20 cellular contexts compared by ENCODE assay signal in genomic region chr11:64056861-64057260, GRCh38. TPM values are rescaled to one million over a fixed set of nuclear protein-coding genes. Genes with fewer than 3 reads are reported as not detected.
DNase-seq lines count a peak whose midpoint lies in the region; ATAC-seq and TF ChIP-seq lines count a peak whose summit lies in the region.
"Had no signal": no experiment of that assay in that cellular context is flagged by ENCODE, and none has a peak within 500 bp of the region (broad histone marks: within the 10 kb centered on the region; RNA-seq: fewer than 3 reads in every experiment).

No MANE protein-coding gene starts in this region.

- H3K18ac ChIP-seq in neuronal stem cell (ENCODE audit: low read length): peak overlapping the region; percentile 11

- H3K14ac ChIP-seq in neuronal stem cell (ENCODE audit: low read length): no peak overlapping the region

- no peak overlapping the region for H3K27ac Mint-ChIP-seq in CD8-positive, alpha-beta T cell

- no peak overlapping the region for H4K91ac ChIP-seq in neuronal stem cell (ENCODE audit: low read depth, low read length, poor library complexity)

- H3K9me3 ChIP-seq in Panc1 (ENCODE audit: control insufficient read depth, insufficient read depth, low read depth, low read length) (no peaks in the 10 kb centered on the region), neuronal stem cell (replicated peaks in 1 of 2; ENCODE audit: control insufficient read depth in 2 of 2, insufficient read depth in 1 of 2, low read depth in 1 of 2, low read length in 2 of 2) (no peaks in the 10 kb centered on the region), transverse colon (no peaks in the 10 kb centered on the region), tibial artery (no peaks in the 10 kb centered on the region)
- no peaks in the 10 kb centered on the region for H3K9me3 ChIP-seq in CD8-positive, alpha-beta T cell (ENCODE audit: low read length)

- no CpG with 5 or more reads among the region's 13 CpGs for WGBS in neuronal stem cell (ENCODE audit: extremely low coverage in 2 of 2, insufficient read length in 2 of 2, insufficient replicate concordance in 1 of 2), 2 donors
- 75% methylated on average over 13 of the region's 13 CpGs; no CpG with 5 or more reads in 1 of the 2 donors for WGBS in transverse colon (ENCODE audit: low coverage in 1 of 2), 2 donors

- H3K27ac ChIP-seq in Panc1 (ENCODE audit: low read length) (no peak overlapping the region), dorsolateral prefrontal cortex (peak overlapping the region in 57 of 59 donors; percentile 21 to 96 (median 78)), neuronal stem cell (replicated peaks; ENCODE audit: low read length) (no peak overlapping the region), transverse colon (peak overlapping the region in 3 of 4 donors; percentile 2 to 33 (median 25)), tibial artery (no peak overlapping the region)
- H3K27ac ChIP-seq in CD8-positive, alpha-beta T cell (ENCODE audit: low read depth, low read length): no peak overlapping the region
- H3K27ac ChIP-seq: C4-2B, SK-N-MC had no signal

- POLR2A ChIA-PET in Panc1 (lab: Charles Lee): no interaction called here
- POLR2A ChIA-PET in CD8-positive, alpha-beta T cell (lab: Charles Lee): no interaction called here

- CTCF ChIA-PET in Panc1 (lab: Charles Lee): no interaction called here
- CTCF ChIA-PET in CD8-positive, alpha-beta T cell (lab: Charles Lee): no interaction called here

- no peaks in the 10 kb centered on the region for H3K9me3 Mint-ChIP-seq in CD8-positive, alpha-beta T cell

- H3K4me3 Mint-ChIP-seq in CD8-positive, alpha-beta T cell: no peak overlapping the region

- H3K4ac ChIP-seq in neuronal stem cell (ENCODE audit: low read length): no peak overlapping the region

- BruUV-seq in Panc1 (replicated peaks; lab: Mats Ljungman, UMichigan): no TSS peak

- H3K27me3 Mint-ChIP-seq in CD8-positive, alpha-beta T cell (ENCODE audit: low read depth): peaks cover 6% of the 10 kb centered on the region

- no peak overlapping the region for H3K4me2 ChIP-seq in neuronal stem cell (ENCODE audit: insufficient read depth, low read length, poor library complexity, severe bottlenecking)

- H3K23ac ChIP-seq in neuronal stem cell (ENCODE audit: low read depth, low read length, poor library complexity): no peak overlapping the region

- no peak overlapping the region for H2BK120ac ChIP-seq in neuronal stem cell (ENCODE audit: low read depth, low read length)

- no peak overlapping the region for H2AFZ ChIP-seq in neuronal stem cell (ENCODE audit: low read length)

- TF ChIP-seq CTCF in Panc1 (IDR thresholded peaks at IDR 0.05) (no peak), dorsolateral prefrontal cortex (IDR thresholded peaks at IDR 0.05 in 54 of 56, conservative IDR thresholded peaks at IDR 0.05 in 2 of 56; ENCODE audit: low read depth in 1 of 56, partially characterized antibody in 56 of 56) (no peak), transverse colon (IDR thresholded peaks at IDR 0.05) (no peak), tibial artery (IDR thresholded peaks at IDR 0.05) (no peak)
- TF ChIP-seq CTCF in CD8-positive, alpha-beta T cell (IDR thresholded peaks at IDR 0.05): no peak

- no peak for TF ChIP-seq EP300 in transverse colon (IDR thresholded peaks at IDR 0.05; ENCODE audit: low read depth)

- DNase-seq in Panc1 (ENCODE audit: low read depth, low spot score): no peak
- DNase-seq in dorsolateral prefrontal cortex: no peak
- DNase-seq in neuronal stem cell (ENCODE audit: low spot score): no peak
- no peak for DNase-seq in transverse colon
- no peak for DNase-seq in C1 segment of cervical spinal cord (lab: John Stamatoyannopoulos, UW)
- DNase-seq in tibial artery: no peak
- no peak for DNase-seq in CD8-positive, alpha-beta T cell
- DNase-seq: EL, GF-D8, KBM-7, NCI-H146, NCI-H2029, NCI-H2227 treated with DMSO at 0.1 percent for 48 hours, NCI-H510A treated with DMSO at 0.1 percent for 48 hours, NCI-H774 had no signal

- peaks cover 8% of the 10 kb centered on the region for H3K4me1 Mint-ChIP-seq in CD8-positive, alpha-beta T cell (ENCODE audit: low read depth)

- in situ Hi-C loops in Panc1 (cut with HindIII; ENCODE audit: low pct_unique_long_range_greater_than_20kb, low sequenced_read_pairs): no loop called here
- in situ Hi-C loops in transverse colon (cut with MboI; ENCODE audit: low pct_ligation_motif_present in 1 of 4, low pct_unique_long_range_greater_than_20kb in 1 of 4, low sequenced_read_pairs in 3 of 4): no loop called here

- peak overlapping the region; percentile 90 for H2BK5ac ChIP-seq in neuronal stem cell (ENCODE audit: low read length)

- H4K8ac ChIP-seq in neuronal stem cell (ENCODE audit: low read depth, low read length): no peak overlapping the region

- no peak for TF ChIP-seq POLR2A in transverse colon (IDR thresholded peaks at IDR 0.05)

- ATAC-seq in Panc1: peak; percentile 6; the same call in 1 of the 2 replicates
- ATAC-seq in CD8-positive, alpha-beta T cell: no peak
- ATAC-seq: HCT116 had no signal

- H3K36me3 ChIP-seq in Panc1 (ENCODE audit: control insufficient read depth, insufficient read depth, low read length): no peaks in the 10 kb centered on the region
- H3K36me3 ChIP-seq in neuronal stem cell (replicated peaks in 1 of 2; ENCODE audit: control insufficient read depth in 2 of 2, insufficient read depth in 2 of 2, low read length in 2 of 2): no peaks in the 10 kb centered on the region
- H3K36me3 ChIP-seq in transverse colon: no peaks in the 10 kb centered on the region
- H3K36me3 ChIP-seq in tibial artery: no peaks in the 10 kb centered on the region
- no peaks in the 10 kb centered on the region for H3K36me3 ChIP-seq in CD8-positive, alpha-beta T cell (ENCODE audit: insufficient read depth, low read length)

- H3K4me1 ChIP-seq in Panc1 (ENCODE audit: control insufficient read depth, insufficient read depth, low read length) (peaks cover 6% of the 10 kb centered on the region; the same call in 1 of the 2 replicates), neuronal stem cell (ENCODE audit: control insufficient read depth in 2 of 2, insufficient read depth in 1 of 2, low read depth in 1 of 2, low read length in 2 of 2) (peaks cover 40 to 44% of the 10 kb centered on the region in 2 donors), transverse colon (peaks cover 0 to 14% (median 10%) of the 10 kb centered on the region in 4 donors), tibial artery (peaks cover 0 to 15% (median 8%) of the 10 kb centered on the region in 4 donors)
- H3K4me1 ChIP-seq in CD8-positive, alpha-beta T cell (ENCODE audit: insufficient read depth, low read length): peaks cover 7% of the 10 kb centered on the region

- peak overlapping the region; percentile 85 for H2BK12ac ChIP-seq in neuronal stem cell (ENCODE audit: low read length)

- H3K27me3 ChIP-seq in Panc1 (ENCODE audit: control insufficient read depth, insufficient read depth, low read length) (no peaks in the 10 kb centered on the region), dorsolateral prefrontal cortex (no peaks in the 10 kb centered on the region), neuronal stem cell (ENCODE audit: control insufficient read depth in 3 of 3, insufficient read depth in 3 of 3, low read depth in 1 of 3, low read length in 3 of 3) (peaks cover 0 to 18% (median under 1%) of the 10 kb centered on the region in 3 experiments), transverse colon (peaks cover 15% of the 10 kb centered on the region), tibial artery (peaks cover 0 to 9% of the 10 kb centered on the region in 2 donors)
- no peaks in the 10 kb centered on the region for H3K27me3 ChIP-seq in CD8-positive, alpha-beta T cell (ENCODE audit: insufficient read depth, low read length)

- H3K36me3 Mint-ChIP-seq in CD8-positive, alpha-beta T cell: no peaks in the 10 kb centered on the region

- no peak overlapping the region for H3K4me3 ChIP-seq in Panc1 (ENCODE audit: low read depth in 2 of 2, low read length in 2 of 2)
- no peak overlapping the region for H3K4me3 ChIP-seq in dorsolateral prefrontal cortex
- no peak overlapping the region for H3K4me3 ChIP-seq in neuronal stem cell (ENCODE audit: low read length in 2 of 2)
- no peak overlapping the region for H3K4me3 ChIP-seq in transverse colon
- no peak overlapping the region for H3K4me3 ChIP-seq in tibial artery
- H3K4me3 ChIP-seq in CD8-positive, alpha-beta T cell (ENCODE audit: low read depth, low read length): no peak overlapping the region
- H3K4me3 ChIP-seq: SK-N-MC had no signal

- H2AK5ac ChIP-seq in neuronal stem cell (ENCODE audit: low read depth, low read length): peak overlapping the region; percentile 53

- H2BK15ac ChIP-seq in neuronal stem cell (ENCODE audit: low read length): no peak overlapping the region

- H3K9ac ChIP-seq in neuronal stem cell (ENCODE audit: low read depth, low read length, poor library complexity): peak overlapping the region; percentile 34

- intact Hi-C loops in Panc1 (cut with micrococcal nuclease; ENCODE audit: unreplicated experiment): no loop called here
- intact Hi-C loops in dorsolateral prefrontal cortex (cut with DNase I): no loop called here
- intact Hi-C loops in transverse colon (cut with DNase I; ENCODE audit: low total_unique reads): no loop called here
- intact Hi-C loops in tibial artery (cut with DNase I; ENCODE audit: low total_unique reads): no loop called here
- intact Hi-C loops in CD8-positive, alpha-beta T cell (cut with DNase I, micrococcal nuclease): no loop called here

- H3K79me1 ChIP-seq in neuronal stem cell (ENCODE audit: low read depth, low read length): no peaks in the 10 kb centered on the region

RNA-seq across cellular contexts. Expression of gene FLRT1, which starts 21.1 kb away (rescaled TPM):
- total RNA-seq in Panc1 (2021; ENCODE audit: unreplicated experiment): 0.51 TPM
- 1.9 TPM for polyA plus RNA-seq in Panc1 (2012; ENCODE audit: insufficient read length)
- 10 to 100 TPM in 101 of 120 experiments, 1 to 10 TPM in 19; 5.1 to 24.0 (median 13.6) TPM for total RNA-seq in dorsolateral prefrontal cortex
- polyA plus RNA-seq in neuronal stem cell (2013, experiment 1 of 2): 0.88 TPM
- polyA plus RNA-seq in neuronal stem cell (2013, experiment 2 of 2): 0.94 TPM
- 1 to 10 TPM in 2 of 4 donors, under 1 TPM in 2; 0.32 to 1.4 (median 0.90) TPM for total RNA-seq in transverse colon
- total RNA-seq in CD8-positive, alpha-beta T cell: not detected
- total RNA-seq: HT1080, OCI-LY7 had no signal

Comparison
In these comparisons a context has a peak if more than half of its experiments do, and no peak if none do; other contexts are left out.
1. H3K27ac ChIP-seq: peak in dorsolateral prefrontal cortex (57 of 59) and transverse colon (3 of 4); none in Panc1 (single experiment), neuronal stem cell (single experiment), tibial artery (0 of 2) and CD8-positive, alpha-beta T cell (single experiment).